Comparison of ENCODE assay signal across 10 cellular contexts in genomic region chr11:19770277-19770676, GRCh38.
"Had no signal": no experiment of that assay in that cellular context is flagged by ENCODE, and none has a peak within 500 bp of the region (broad histone marks: within the 10 kb centered on the region; RNA-seq: fewer than 3 reads in every experiment).

No MANE protein-coding gene starts in this region.

- DNase-seq: activated B cell treated with CpG ODN at 0.5 μM for 24 hours; activated CD4-positive, alpha-beta T cell treated with anti-CD3 and anti-CD28 coated beads, Interleukin-2, amount 10 ng/mL, durations not matched to agents 24 days and 14 days; activated naive CD4-positive, alpha-beta T cell treated with anti-CD3 and anti-CD28 coated beads for 36 hours; effector CD8-positive, alpha-beta T cell; heart right ventricle; kidney; left ventricle myocardium superior; mesendoderm; stomach had no signal

- ATAC-seq: heart right ventricle, left ventricle myocardium superior had no signal

- H3K9me3 ChIP-seq: heart right ventricle, stomach, thoracic aorta had no signal

- H3K4me3 ChIP-seq: heart right ventricle, stomach, thoracic aorta had no signal

- H3K36me3 ChIP-seq: heart right ventricle, stomach, thoracic aorta had no signal
